1 cellular context compared by ENCODE assay signal in the genomic region with DNA sequence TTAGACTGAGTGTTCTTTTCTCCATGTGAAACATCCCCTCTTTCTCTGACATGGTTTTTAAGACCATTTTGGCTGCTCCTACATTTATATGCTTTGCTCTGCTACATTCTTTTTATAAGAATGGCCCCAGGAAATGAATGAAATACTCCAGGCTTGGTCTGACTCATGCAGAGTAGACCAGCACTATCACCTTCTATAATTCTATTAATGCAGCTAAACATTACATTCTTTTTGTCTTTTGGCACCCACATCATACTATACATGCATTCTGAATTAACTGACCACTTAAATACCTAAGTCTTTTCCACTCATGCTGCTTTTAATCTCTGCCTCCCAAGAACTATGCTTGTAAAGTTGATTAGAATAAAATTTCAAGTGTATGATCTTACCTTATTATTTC.
TF ChIP-seq lines count a peak whose summit lies in the region.

No MANE protein-coding gene starts in this region.

TF ChIP-seq in SK-N-SH, 30 proteins besides CTCF, POLR2A, EP300 and RAD21 (continued from another document):
- TF ChIP-seq, protein P1, sequence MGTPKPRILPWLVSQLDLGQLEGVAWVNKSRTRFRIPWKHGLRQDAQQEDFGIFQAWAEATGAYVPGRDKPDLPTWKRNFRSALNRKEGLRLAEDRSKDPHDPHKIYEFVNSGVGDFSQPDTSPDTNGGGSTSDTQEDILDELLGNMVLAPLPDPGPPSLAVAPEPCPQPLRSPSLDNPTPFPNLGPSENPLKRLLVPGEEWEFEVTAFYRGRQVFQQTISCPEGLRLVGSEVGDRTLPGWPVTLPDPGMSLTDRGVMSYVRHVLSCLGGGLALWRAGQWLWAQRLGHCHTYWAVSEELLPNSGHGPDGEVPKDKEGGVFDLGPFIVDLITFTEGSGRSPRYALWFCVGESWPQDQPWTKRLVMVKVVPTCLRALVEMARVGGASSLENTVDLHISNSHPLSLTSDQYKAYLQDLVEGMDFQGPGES (IDR thresholded peaks at IDR 0.05; ENCODE audit: low read depth, low read length) = no peak
- TF ChIP-seq NRF1 (IDR thresholded peaks at IDR 0.05; ENCODE audit: low read depth, low read length) (no peak), RFX5 (IDR thresholded peaks at IDR 0.05; ENCODE audit: low read length) (no peak)
